Comparison of ENCODE assay signal across 25 cellular contexts in genomic region chr2:232351686-232352510, GRCh38. TPM values are rescaled to one million over a fixed set of nuclear protein-coding genes. Genes with fewer than 3 reads are reported as not detected.
DNase-seq lines count a peak whose midpoint lies in the region; ATAC-seq and TF ChIP-seq lines count a peak whose summit lies in the region.
"Had no signal": no experiment of that assay in that cellular context is flagged by ENCODE, and none has a peak within 500 bp of the region (broad histone marks: within the 10 kb centered on the region; RNA-seq: fewer than 3 reads in every experiment).

No MANE protein-coding gene starts in this region.

- peaks cover 42 to 69% (median 47%) of the 10 kb centered on the region in 3 donors for H3K27me3 Mint-ChIP-seq in CD14-positive monocyte (ENCODE audit: low read depth in 3 of 3)
- peaks cover 36% of the 10 kb centered on the region for H3K27me3 Mint-ChIP-seq in activated T-cell treated with anti-CD3 and anti-CD28 coated beads, Interleukin-2, amount 50 U/mL, for 4 hours (ENCODE audit: low read depth)
- H3K27me3 Mint-ChIP-seq in naive thymus-derived CD4-positive, alpha-beta T cell = peaks cover 8 to 48% (median 18%) of the 10 kb centered on the region in 5 donors

- peaks cover 7 to 27% of the 10 kb centered on the region in 2 donors for H3K4me1 ChIP-seq in naive thymus-derived CD4-positive, alpha-beta T cell (ENCODE audit: control insufficient read depth in 2 of 2, insufficient read depth in 2 of 2, low read length in 2 of 2)
- H3K4me1 ChIP-seq: prostate gland had no signal

- intact Hi-C loops in CD14-positive monocyte (cut with micrococcal nuclease) = no loop called here
- intact Hi-C loops in naive thymus-derived CD4-positive, alpha-beta T cell (cut with micrococcal nuclease) = no loop called here

- DNase-seq in NCI-H748 (lab: John Stamatoyannopoulos, UW; ENCODE audit: unreplicated experiment) (peak; percentile 21), NCI-H748 treated with DMSO at 0.1 percent for 48 hours (lab: John Stamatoyannopoulos, UW) (no peak), CD14-positive monocyte (ENCODE audit: low spot score) (peak; percentile 33), anterior cingulate cortex (lab: John Stamatoyannopoulos, UW) (no peak)
- DNase-seq in activated T-cell treated with anti-CD3 and anti-CD28 coated beads, Interleukin-2, amount 50 U/mL, for 4 hours = no peak
- DNase-seq in naive thymus-derived CD4-positive, alpha-beta T cell = no peak
- DNase-seq: activated CD4-positive, alpha-beta T cell treated with anti-CD3 and anti-CD28 coated beads, Interleukin-2, amount 10 ng/mL, durations not matched to agents 24 days and 14 days; activated CD8-positive, alpha-beta memory T cell treated with anti-CD3 and anti-CD28 coated beads, Interleukin-2, amount 50 U/mL, for 4 hours; brain microvascular endothelial cell; MV-4-11; NCI-H187 treated with DMSO at 0.1 percent for 48 hours; NCI-H446 treated with DMSO at 0.1 percent for 48 hours; nephron progenitor cell; RPMI8226; SW 1271 had no signal

- H3K4me3 ChIP-seq in naive thymus-derived CD4-positive, alpha-beta T cell (ENCODE audit: low read length) = no peak overlapping the region
- H3K4me3 ChIP-seq: GM12878, hepatocyte, prostate gland had no signal

- peak; percentile 16 to 29 for ATAC-seq in activated T-cell treated with anti-CD3 and anti-CD28 coated beads, Interleukin-2, amount 50 U/mL, for 4 hours
- ATAC-seq in naive thymus-derived CD4-positive, alpha-beta T cell = no peak
- ATAC-seq in GM18511 (IDR thresholded peaks at IDR 0.05; ENCODE audit: unreplicated experiment) (no peak), GM18870 (IDR thresholded peaks at IDR 0.05; ENCODE audit: unreplicated experiment) (no peak)
- ATAC-seq: GM12878, HCT116 had no signal

- no peak for TF ChIP-seq CTCF in CD14-positive monocyte (IDR thresholded peaks at IDR 0.05)

- H3K36me3 ChIP-seq in naive thymus-derived CD4-positive, alpha-beta T cell (ENCODE audit: control insufficient read depth in 2 of 3, insufficient read depth in 3 of 3, low read length in 3 of 3) = no peaks in the 10 kb centered on the region
- H3K36me3 ChIP-seq: brain microvascular endothelial cell, prostate gland had no signal

- H3K4me1 Mint-ChIP-seq in CD14-positive monocyte = no peaks in the 10 kb centered on the region
- H3K4me1 Mint-ChIP-seq in activated T-cell treated with anti-CD3 and anti-CD28 coated beads, Interleukin-2, amount 50 U/mL, for 4 hours (ENCODE audit: low read depth) = peaks cover 8% of the 10 kb centered on the region
- peaks cover 0 to 19% (median 6%) of the 10 kb centered on the region in 7 donors for H3K4me1 Mint-ChIP-seq in naive thymus-derived CD4-positive, alpha-beta T cell
- H3K4me1 Mint-ChIP-seq: nephron progenitor cell had no signal

- peaks cover 0 to 9% of the 10 kb centered on the region in 2 donors for H3K27me3 ChIP-seq in naive thymus-derived CD4-positive, alpha-beta T cell (ENCODE audit: control insufficient read depth in 2 of 2, insufficient read depth in 2 of 2, low read length in 2 of 2)
- H3K27me3 ChIP-seq: hepatocyte had no signal

- H3K9me3 Mint-ChIP-seq in CD14-positive monocyte = peaks cover 0 to 13% (median 8%) of the 10 kb centered on the region in 7 donors
- no peaks in the 10 kb centered on the region for H3K9me3 Mint-ChIP-seq in activated T-cell treated with anti-CD3 and anti-CD28 coated beads, Interleukin-2, amount 50 U/mL, for 4 hours
- H3K9me3 Mint-ChIP-seq in naive thymus-derived CD4-positive, alpha-beta T cell = peaks cover 0 to 9% (median 0%) of the 10 kb centered on the region in 11 donors
- H3K9me3 Mint-ChIP-seq: activated CD4-positive, alpha-beta T cell treated with anti-CD3 and anti-CD28 coated beads, Interleukin-2, amount 10 ng/mL, durations not matched to agents 24 days and 14 days; activated naive CD4-positive, alpha-beta T cell treated with anti-CD3 and anti-CD28 coated beads, Interleukin-2, amount 50 U/mL, for 72 hours had no signal

- POLR2A ChIA-PET in naive thymus-derived CD4-positive, alpha-beta T cell (lab: Charles Lee) = no interaction called here

- H3K27ac ChIP-seq in naive thymus-derived CD4-positive, alpha-beta T cell (ENCODE audit: low read depth, low read length) = no peak overlapping the region
- H3K27ac ChIP-seq: brain microvascular endothelial cell, C4-2B, hepatocyte, prostate gland had no signal

- CTCF ChIA-PET in naive thymus-derived CD4-positive, alpha-beta T cell (lab: Charles Lee) = no interaction called here

- H3K4me3 Mint-ChIP-seq in CD14-positive monocyte = peak overlapping the region in 1 of 2 donors; percentile 79
- H3K4me3 Mint-ChIP-seq in activated T-cell treated with anti-CD3 and anti-CD28 coated beads, Interleukin-2, amount 50 U/mL, for 4 hours = peak overlapping the region; percentile 38
- peak overlapping the region in 9 of 10 donors; percentile 12 to 83 (median 60) for H3K4me3 Mint-ChIP-seq in naive thymus-derived CD4-positive, alpha-beta T cell
- H3K4me3 Mint-ChIP-seq: activated CD4-positive, alpha-beta T cell treated with anti-CD3 and anti-CD28 coated beads, Interleukin-2, amount 10 ng/mL, durations not matched to agents 24 days and 14 days; nephron progenitor cell had no signal

- H3K9me3 ChIP-seq in naive thymus-derived CD4-positive, alpha-beta T cell (ENCODE audit: control insufficient read depth in 2 of 3, low read length in 3 of 3) = no peaks in the 10 kb centered on the region
- H3K9me3 ChIP-seq: prostate gland had no signal

- no peaks in the 10 kb centered on the region for H3K36me3 Mint-ChIP-seq in CD14-positive monocyte
- no peaks in the 10 kb centered on the region for H3K36me3 Mint-ChIP-seq in activated T-cell treated with anti-CD3 and anti-CD28 coated beads, Interleukin-2, amount 50 U/mL, for 4 hours (ENCODE audit: insufficient read depth)
- H3K36me3 Mint-ChIP-seq in naive thymus-derived CD4-positive, alpha-beta T cell = no peaks in the 10 kb centered on the region

- no peak overlapping the region for H3K27ac Mint-ChIP-seq in CD14-positive monocyte
- no peak overlapping the region for H3K27ac Mint-ChIP-seq in naive thymus-derived CD4-positive, alpha-beta T cell
- H3K27ac Mint-ChIP-seq: activated CD4-positive, alpha-beta T cell treated with anti-CD3 and anti-CD28 coated beads, Interleukin-2, amount 10 ng/mL, durations not matched to agents 24 days and 14 days; activated naive CD4-positive, alpha-beta T cell treated with anti-CD3 and anti-CD28 coated beads, Interleukin-2, amount 50 U/mL, for 72 hours; nephron progenitor cell had no signal

RNA-seq across cellular contexts. Expression of gene ALPP, which starts 26.7 kb away (rescaled TPM):
- polyA plus RNA-seq in CD14-positive monocyte = not detected
- total RNA-seq in activated T-cell treated with anti-CD3 and anti-CD28 coated beads, Interleukin-2, amount 50 U/mL, for 4 hours = not detected
- total RNA-seq in naive thymus-derived CD4-positive, alpha-beta T cell = under 1 TPM in 2 of 5 experiments, not detected in 3; 0.24 TPM
- polyA plus RNA-seq in naive thymus-derived CD4-positive, alpha-beta T cell = not detected
- total RNA-seq: activated CD4-positive, alpha-beta T cell treated with anti-CD3 and anti-CD28 coated beads, Interleukin-2, amount 10 ng/mL, durations not matched to agents 24 days and 14 days; fibroblast of villous mesenchyme; GM12878; kidney epithelial cell had no signal

RNA-seq across cellular contexts. Expression of gene ALPG, which starts 54.7 kb away (rescaled TPM):
- polyA plus RNA-seq in CD14-positive monocyte = not detected
- total RNA-seq in activated T-cell treated with anti-CD3 and anti-CD28 coated beads, Interleukin-2, amount 50 U/mL, for 4 hours = not detected
- total RNA-seq in naive thymus-derived CD4-positive, alpha-beta T cell = not detected
- not detected for polyA plus RNA-seq in naive thymus-derived CD4-positive, alpha-beta T cell
- total RNA-seq: activated CD4-positive, alpha-beta T cell treated with anti-CD3 and anti-CD28 coated beads, Interleukin-2, amount 10 ng/mL, durations not matched to agents 24 days and 14 days; activated naive CD4-positive, alpha-beta T cell treated with anti-CD3 and anti-CD28 coated beads, Interleukin-2, amount 50 U/mL, for 72 hours; fibroblast of villous mesenchyme; GM12878; kidney epithelial cell had no signal
- polyA plus RNA-seq: GM12878 had no signal

Comparison
In these comparisons a context has a peak if more than half of its experiments do, and no peak if none do; other contexts are left out.
1. DNase-seq: peak in NCI-H748 (single experiment) and CD14-positive monocyte (single experiment); none in NCI-H748 treated with DMSO at 0.1 percent for 48 hours (single experiment), activated T-cell treated with anti-CD3 and anti-CD28 coated beads, Interleukin-2, amount 50 U/mL, for 4 hours (single experiment), naive thymus-derived CD4-positive, alpha-beta T cell (0 of 9) and anterior cingulate cortex (0 of 58).
2. ATAC-seq: peak in activated T-cell treated with anti-CD3 and anti-CD28 coated beads, Interleukin-2, amount 50 U/mL, for 4 hours (2 of 2); none in naive thymus-derived CD4-positive, alpha-beta T cell (single experiment), GM18511 (single experiment) and GM18870 (single experiment).